ENCODE assay signal across 25 cellular contexts in genomic region chr5:122354293-122354692, GRCh38. TPM values are rescaled to one million over a fixed set of nuclear protein-coding genes. Genes with fewer than 3 reads are reported as not detected.
DNase-seq lines count a peak whose midpoint lies in the region; ATAC-seq, FAIRE-seq and TF ChIP-seq lines count a peak whose summit lies in the region.
"Had no signal": no experiment of that assay in that cellular context is flagged by ENCODE, and none has a peak within 500 bp of the region (broad histone marks: within the 10 kb centered on the region; RNA-seq: fewer than 3 reads in every experiment).

No MANE protein-coding gene starts in this region.

- peak; percentile 43 for DNase-seq in NCI-H2107 treated with DMSO at 0.1 percent for 48 hours (lab: John Stamatoyannopoulos, UW; ENCODE audit: unreplicated experiment)
- peak; percentile 57 for DNase-seq in dedifferentiated amniotic fluid mesenchymal stem cell (ENCODE audit: extremely low spot score)
- peak; percentile 42 for DNase-seq in pons (ENCODE audit: low spot score)
- no peak for DNase-seq in glomerular visceral epithelial cell (ENCODE audit: extremely low spot score)
- no peak for DNase-seq in GM12891 (ENCODE audit: insufficient read length, low spot score)
- DNase-seq: activated CD4-positive, alpha-beta T cell treated with anti-CD3 and anti-CD28 coated beads for 48 hours; activated naive CD4-positive, alpha-beta T cell treated with anti-CD3 and anti-CD28 coated beads for 36 hours; activated T-cell treated with anti-CD3 and anti-CD28 coated beads, Interleukin-2, amount 50 U/mL, for 72 hours; amniotic stem cell; CD4-positive, CD25-positive, alpha-beta regulatory T cell; cortex of kidney; heart right ventricle; islet precursor cell; NCI-H1694 treated with DMSO at 0.1 percent for 48 hours; NCI-H345; stimulated activated CD8-positive, alpha-beta memory T cell treated with anti-CD3 and anti-CD28 coated beads, Interleukin-4, amount 100 ng/mL, for 48 hours; stomach; trophoblast cell had no signal

- no peak for FAIRE-seq in GM12891 (lab: Jason Lieb, UNC)
- FAIRE-seq: HTR-8/SVneo had no signal

- H3K9ac ChIP-seq in iPS-20b (ENCODE audit: low read depth, low read length), result peak overlapping the region; percentile 39; the same call in 1 of the 2 replicates
- H3K9ac ChIP-seq: KMS-11 had no signal

- no peak for TF ChIP-seq POLR2A in GM12891 (IDR thresholded peaks at IDR 0.05; ENCODE audit: low read depth, low read length)

- no peaks in the 10 kb centered on the region for H3K36me3 ChIP-seq in iPS-20b (ENCODE audit: insufficient read depth, low read depth, low read length)
- H3K36me3 ChIP-seq: heart right ventricle, neutrophil, prostate gland, stomach had no signal

- H3K27me3 ChIP-seq in iPS-20b (ENCODE audit: insufficient read depth, low read length), result no peaks in the 10 kb centered on the region
- H3K27me3 ChIP-seq: heart right ventricle, neutrophil, stomach had no signal

- H3K4me3 ChIP-seq in iPS-20b (ENCODE audit: low read length), result peak overlapping the region; percentile 57
- H3K4me3 ChIP-seq: heart right ventricle, prostate gland, stomach had no signal

- H3K9me3 ChIP-seq in iPS-20b (ENCODE audit: insufficient read depth, low read depth, low read length), result no peaks in the 10 kb centered on the region
- H3K9me3 ChIP-seq: heart right ventricle, neutrophil, prostate gland, stomach had no signal

- H3K4me1 ChIP-seq in iPS-20b (ENCODE audit: insufficient read depth, low read length), result peaks cover 26% of the 10 kb centered on the region; the same call in 1 of the 2 replicates
- H3K4me1 ChIP-seq: heart right ventricle, prostate gland had no signal

- no peak for ATAC-seq in HG02678 (IDR thresholded peaks at IDR 0.05; ENCODE audit: unreplicated experiment)
- ATAC-seq: activated T-cell treated with anti-CD3 and anti-CD28 coated beads, Interleukin-2, amount 50 U/mL, for 72 hours; heart right ventricle; Right ventricle myocardium inferior had no signal

- no peak overlapping the region for H3K27ac ChIP-seq in iPS-20b (ENCODE audit: low read length)
- H3K27ac ChIP-seq: heart right ventricle, KMS-11, neutrophil, prostate gland, stomach had no signal

TF ChIP-seq in GM12891, 5 proteins besides CTCF, POLR2A, EP300 and RAD21:
- no peak for TF ChIP-seq PAX5 (IDR thresholded peaks at IDR 0.05; ENCODE audit: insufficient read depth, low read length, severe bottlenecking)
- TF ChIP-seq TAF1 (IDR thresholded peaks at IDR 0.05; ENCODE audit: low read depth, low read length), result no peak
- no peak for TF ChIP-seq POLR2AphosphoS5 (IDR thresholded peaks at IDR 0.05; ENCODE audit: low read depth, low read length)
- TF ChIP-seq SPI1 (IDR thresholded peaks at IDR 0.05; ENCODE audit: low read depth, low read length), result no peak
- TF ChIP-seq POU2F2 (IDR thresholded peaks at IDR 0.05; ENCODE audit: low read depth, low read length), result no peak

RNA-seq across cellular contexts. Expression of gene SNCAIP, which starts 42.3 kb away (rescaled TPM):
- polyA plus RNA-seq in GM12891 (2012; ENCODE audit: low read depth, missing spikeins), result 1.2 TPM
- polyA plus RNA-seq: CD4-positive, CD25-positive, alpha-beta regulatory T cell had no signal

Comparison
In these comparisons a context has a peak if more than half of its experiments do, and no peak if none do; other contexts are left out.
1. DNase-seq: peak in NCI-H2107 treated with DMSO at 0.1 percent for 48 hours (single experiment), dedifferentiated amniotic fluid mesenchymal stem cell (single experiment) and pons (single experiment); none in glomerular visceral epithelial cell (single experiment) and GM12891 (single experiment).